ENCODE assay signal across 9 cellular contexts in genomic region chr12:66085213-66085612, GRCh38.
"Had no signal": no experiment of that assay in that cellular context is flagged by ENCODE, and none has a peak within 500 bp of the region (broad histone marks: within the 10 kb centered on the region; RNA-seq: fewer than 3 reads in every experiment).

No MANE protein-coding gene starts in this region.

- H3K27ac ChIP-seq: GM23248, HL-60, KMS-11 had no signal

- H3K4me3 ChIP-seq: GM23248, HAP-1 had no signal

- H3K9me3 ChIP-seq: HAP-1 had no signal

- DNase-seq: GM23248, GOT3, H7, IMR-90, KBM-7 had no signal

- ATAC-seq: HCT116 had no signal

- H2AFZ ChIP-seq: GM23248 had no signal

- H3K36me3 ChIP-seq: HAP-1 had no signal

- H3K9ac ChIP-seq: GM23248, KMS-11 had no signal

- H3K4me2 ChIP-seq: KMS-11 had no signal
